Comparison of ENCODE assay signal across 8 cellular contexts in genomic region chr4:169098054-169098896, GRCh38.
DNase-seq lines count a peak whose midpoint lies in the region; ATAC-seq, FAIRE-seq and TF ChIP-seq lines count a peak whose summit lies in the region.

No MANE protein-coding gene starts in this region.

- peak overlapping the region; percentile 36 for H3K4me2 ChIP-seq in endothelial cell of umbilical vein (ENCODE audit: insufficient read depth, low read length)

- DNase-seq in EH (ENCODE audit: low read depth) (peak; percentile 58), GM20000 (ENCODE audit: low spot score) (peak; percentile 33), endothelial cell of umbilical vein (ENCODE audit: low read depth, low spot score) (peak; percentile 91), Ammon's horn (ENCODE audit: low spot score) (no peak), NCI-H2171 treated with DMSO at 0.1 percent for 48 hours (lab: John Stamatoyannopoulos, UW) (no peak), nephron progenitor cell (no peak), NCI-H1092 (lab: John Stamatoyannopoulos, UW) (no peak)

- ATAC-seq in HG03439 (IDR thresholded peaks at IDR 0.05; ENCODE audit: unreplicated experiment), result peak; percentile 65

- peaks cover 37% of the 10 kb centered on the region for H3K4me1 Mint-ChIP-seq in nephron progenitor cell

- peaks cover 31% of the 10 kb centered on the region for H3K4me1 ChIP-seq in endothelial cell of umbilical vein (ENCODE audit: control insufficient read depth, extremely low read depth, insufficient read depth, low read length)

- TF ChIP-seq CTCF in GM20000 (IDR thresholded peaks at IDR 0.05; ENCODE audit: extremely low read depth, missing control alignments) (no peak), endothelial cell of umbilical vein (IDR thresholded peaks at IDR 0.05; ENCODE audit: extremely low read depth in 1 of 2, insufficient read depth in 1 of 2, low read depth in 1 of 2, low read length in 2 of 2) (no peak), nephron progenitor cell (IDR thresholded peaks at IDR 0.05) (no peak)

- peak overlapping the region in 1 of 3 experiments; percentile 4 for H3K4me3 ChIP-seq in endothelial cell of umbilical vein (replicated peaks in 1 of 3; ENCODE audit: insufficient read depth in 1 of 3, low read depth in 1 of 3, low read length in 3 of 3)

- H3K79me2 ChIP-seq in endothelial cell of umbilical vein (ENCODE audit: control insufficient read depth, insufficient read depth, low read length), result peaks cover 15% of the 10 kb centered on the region

- H3K9ac ChIP-seq in endothelial cell of umbilical vein (replicated peaks; ENCODE audit: extremely low read depth, insufficient read depth, low read length), result peak overlapping the region; percentile 21

- no peaks in the 10 kb centered on the region for H3K9me3 ChIP-seq in endothelial cell of umbilical vein (replicated peaks; ENCODE audit: control insufficient read depth, insufficient read depth, low read length)

- dilution Hi-C loops in endothelial cell of umbilical vein (cut with MboI; ENCODE audit: extremely low pct_ligation_motif_present, low sequenced_read_pairs), result no loop called here

- peak; percentile 97 for FAIRE-seq in endothelial cell of umbilical vein (lab: Jason Lieb, UNC)

- no peaks in the 10 kb centered on the region for H3K27me3 Mint-ChIP-seq in nephron progenitor cell (ENCODE audit: low read depth, poor library complexity)

- H3K4me3 Mint-ChIP-seq in nephron progenitor cell, result no peak overlapping the region

- H3K36me3 Mint-ChIP-seq in nephron progenitor cell (ENCODE audit: low read depth), result peaks cover 45% of the 10 kb centered on the region

- POLR2A ChIA-PET in endothelial cell of umbilical vein (lab: Charles Lee), result interaction anchor here (0.7 to 1.1 kb wide), 4 partner anchors 18 to 152 kb away, joined by 3 to 13 read pairs (median 4); partner anchors contain the start of gene CBR4

- H4K20me1 ChIP-seq in endothelial cell of umbilical vein (replicated peaks; ENCODE audit: control insufficient read depth, extremely low read depth, insufficient read depth, low read length), result no peaks in the 10 kb centered on the region

- peak overlapping the region; percentile 80 for H3K27ac ChIP-seq in endothelial cell of umbilical vein (ENCODE audit: insufficient read depth, low read depth, low read length)

- TF ChIP-seq POLR2A in endothelial cell of umbilical vein (IDR thresholded peaks at IDR 0.05; ENCODE audit: low read depth, low read length), result peak; percentile 51

- no peak overlapping the region for H2AFZ ChIP-seq in endothelial cell of umbilical vein (ENCODE audit: low read depth, low read length)

- H3K9me1 ChIP-seq in endothelial cell of umbilical vein (replicated peaks; ENCODE audit: control insufficient read depth, extremely low read depth, insufficient read depth, low read length), result no peaks in the 10 kb centered on the region

- intact Hi-C loops in endothelial cell of umbilical vein (cut with micrococcal nuclease), result loop anchor here (1.0 to 2.0 kb wide), 5 partner anchors 17 to 173 kb away; no protein-coding TSS in a partner anchor

- CTCF ChIA-PET in endothelial cell of umbilical vein (lab: Charles Lee), result interaction anchor here (0.7 to 2.1 kb wide), 10 partner anchors 14 to 140 kb away, joined by 3 to 17 read pairs (median 4); partner anchors contain the start of gene CBR4

- peaks cover 11 to 16% of the 10 kb centered on the region in 2 experiments for H3K36me3 ChIP-seq in endothelial cell of umbilical vein (ENCODE audit: control insufficient read depth in 2 of 2, extremely low read depth in 1 of 2, insufficient read depth in 2 of 2, low read length in 2 of 2)

- no peak overlapping the region for H3K27ac Mint-ChIP-seq in nephron progenitor cell

- H3K9me3 Mint-ChIP-seq in nephron progenitor cell, result no peaks in the 10 kb centered on the region

- H3K27me3 ChIP-seq in endothelial cell of umbilical vein (ENCODE audit: control insufficient read depth in 2 of 2, insufficient read depth in 2 of 2, low read length in 2 of 2), result no peaks in the 10 kb centered on the region

- BruUV-seq in endothelial cell of umbilical vein (replicated peaks; lab: Mats Ljungman, UMichigan), result TSS peak; percentile 32

TF ChIP-seq in endothelial cell of umbilical vein, 7 proteins besides CTCF, POLR2A, EP300 and RAD21:
- TF ChIP-seq MYC (IDR thresholded peaks at IDR 0.05; ENCODE audit: low read depth, low read length), result no peak
- peak; percentile 85 for TF ChIP-seq POLR2AphosphoS5 (IDR thresholded peaks at IDR 0.05; ENCODE audit: insufficient read depth, low read depth, low read length)
- peak; percentile 88 for TF ChIP-seq GATA2 (IDR thresholded peaks at IDR 0.05; ENCODE audit: insufficient read depth, insufficient read length, low read depth, low read length)
- TF ChIP-seq EZH2 (IDR thresholded peaks at IDR 0.05; ENCODE audit: borderline replicate concordance, low read depth, low read length, severe bottlenecking), result no peak
- peak; percentile 91 for TF ChIP-seq FOS (IDR thresholded peaks at IDR 0.05; ENCODE audit: borderline replicate concordance, insufficient read depth, low read length)
- peak; percentile 87 for TF ChIP-seq JUN (IDR thresholded peaks at IDR 0.05; ENCODE audit: borderline replicate concordance, insufficient read depth, insufficient read length, low read depth)
- TF ChIP-seq MAX (IDR thresholded peaks at IDR 0.05; ENCODE audit: insufficient read depth, insufficient read length), result no peak

Comparison
In these comparisons a context has a peak if more than half of its experiments do, and no peak if none do; other contexts are left out.
1. DNase-seq: peak in EH (single experiment), GM20000 (single experiment) and endothelial cell of umbilical vein (single experiment); none in Ammon's horn (single experiment), NCI-H2171 treated with DMSO at 0.1 percent for 48 hours (single experiment), nephron progenitor cell (single experiment) and NCI-H1092 (single experiment).